ENCODE assay signal across 7 cellular contexts in the genomic region with DNA sequence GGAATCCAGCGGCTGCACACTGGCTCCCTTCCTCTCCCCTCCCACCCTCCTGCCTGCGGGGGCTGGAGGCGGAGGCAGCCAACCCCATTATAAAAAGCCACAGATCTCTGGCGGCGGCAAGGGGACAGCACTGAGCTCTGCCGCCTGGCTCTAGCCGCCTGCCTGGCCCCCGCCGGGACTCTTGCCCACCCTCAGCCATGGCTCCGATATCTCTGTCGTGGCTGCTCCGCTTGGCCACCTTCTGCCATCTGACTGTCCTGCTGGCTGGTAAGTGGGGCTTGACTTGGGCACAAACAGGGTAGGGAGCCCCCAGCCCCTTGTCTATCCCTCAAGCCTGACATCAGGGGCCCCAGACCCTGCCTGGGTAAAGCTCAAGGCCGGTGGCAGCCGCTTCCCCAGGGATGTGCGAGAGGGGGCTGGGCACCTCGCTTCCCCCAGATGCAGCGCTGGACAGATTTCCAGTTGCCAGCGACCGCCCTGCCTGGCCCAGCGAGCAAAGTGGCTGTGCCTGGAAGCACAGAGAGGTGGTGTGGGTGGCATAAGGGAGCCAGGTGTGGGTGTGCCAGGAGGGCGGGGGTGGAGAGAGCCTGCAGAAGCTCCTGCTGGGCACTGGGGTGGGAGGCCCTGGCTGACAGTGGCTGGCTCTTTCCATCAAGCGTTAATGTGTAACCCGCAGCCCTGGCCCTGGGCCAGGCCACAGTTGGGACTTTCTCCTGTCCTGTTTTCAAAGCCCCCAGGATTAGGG. TPM values are rescaled to one million over a fixed set of nuclear protein-coding genes. Genes with fewer than 3 reads are reported as not detected.
DNase-seq lines count a peak whose midpoint lies in the region; ATAC-seq and TF ChIP-seq lines count a peak whose summit lies in the region.

A gene (plus strand): TSS at position 119 of the 745 bp plus-strand sequence. CDS start 79 bp downstream, at position 198.

- intact Hi-C loops in right lobe of liver (cut with DNase I), result loop anchor here in 1 of 2 donors (10.0 kb wide), 1 partner anchor 68 kb away; no protein-coding TSS in a partner anchor

- no peaks in the 10 kb centered on the region for H3K9me3 ChIP-seq in duodenal mucosa (ENCODE audit: control insufficient read depth in 1 of 2, low read length in 2 of 2)
- no peaks in the 10 kb centered on the region for H3K9me3 ChIP-seq in right lobe of liver
- H3K9me3 ChIP-seq in thoracic aorta, result no peaks in the 10 kb centered on the region

- peaks cover 9 to 20% of the 10 kb centered on the region in 2 donors for H3K4me1 ChIP-seq in duodenal mucosa (ENCODE audit: control insufficient read depth in 1 of 2, insufficient read depth in 2 of 2, low read length in 2 of 2)
- H3K4me1 ChIP-seq in right lobe of liver, result peaks cover 0 to 26% (median 6%) of the 10 kb centered on the region in 4 donors
- peaks cover 14 to 46% of the 10 kb centered on the region in 2 donors for H3K4me1 ChIP-seq in thoracic aorta (ENCODE audit: control insufficient read depth in 1 of 2, low read depth in 2 of 2)

- peak; percentile 89 to 97 (median 92) for ATAC-seq in right lobe of liver
- ATAC-seq in thoracic aorta (ENCODE audit: insufficient number of reproducible peaks, low FRiP score, low read depth), result peak; percentile 33
- ATAC-seq in HG02885 (IDR thresholded peaks at IDR 0.05; ENCODE audit: poor library complexity, unreplicated experiment), result no peak

- H3K4me3 ChIP-seq in duodenal mucosa (ENCODE audit: low read depth in 1 of 2, low read length in 2 of 2) (peak within 1 kb of the TSS; percentile 55 to 58), right lobe of liver (peak within 1 kb of the TSS; percentile 58 to 67 (median 66)), thoracic aorta (peak within 1 kb of the TSS; percentile 85)

- H3K9ac ChIP-seq in duodenal mucosa (ENCODE audit: low read depth in 1 of 2, low read length in 2 of 2), result peak within 1 kb of the TSS; percentile 36 to 39

- TF ChIP-seq POLR2A in right lobe of liver (IDR thresholded peaks at IDR 0.05), result peak; percentile 86

- H3K36me3 ChIP-seq in duodenal mucosa (ENCODE audit: control insufficient read depth in 1 of 2, insufficient read depth in 2 of 2, low read length in 2 of 2) (no peaks in the 10 kb centered on the region), right lobe of liver (no peaks in the 10 kb centered on the region), thoracic aorta (no peaks in the 10 kb centered on the region)

- 14% methylated on average over 4 of the region's 23 CpGs for WGBS in right lobe of liver (ENCODE audit: insufficient coverage, low coverage, low lambda C conversion rate, missing lambda C conversion rate)

- H3K27me3 ChIP-seq in duodenal mucosa (ENCODE audit: control insufficient read depth in 1 of 2, insufficient read depth in 2 of 2, low read length in 2 of 2) (no peaks in the 10 kb centered on the region), right lobe of liver (no peaks in the 10 kb centered on the region), thoracic aorta (replicated peaks; ENCODE audit: insufficient read depth) (no peaks in the 10 kb centered on the region)

- H3K27ac ChIP-seq in duodenal mucosa (ENCODE audit: low read depth, low read length) (peak within 1 kb of the TSS; percentile 82), right lobe of liver (peak within 1 kb of the TSS; percentile 95 to 99 (median 97)), thoracic aorta (peak within 1 kb of the TSS; percentile 98)

- peak; percentile 20 for DNase-seq in NCI-H146 (lab: John Stamatoyannopoulos, UW)
- peak; percentile 91 to 98 (median 96) for DNase-seq in right lobe of liver
- no peak for DNase-seq in thoracic aorta (ENCODE audit: low spot score)
- no peak for DNase-seq in NCI-H510A (lab: John Stamatoyannopoulos, UW)
- no peak for DNase-seq in activated effector memory CD4-positive, alpha-beta T cell treated with anti-CD3 and anti-CD28 coated beads, Interleukin-2, amount 50 U/mL, for 16 hours

- TF ChIP-seq CTCF in right lobe of liver (IDR thresholded peaks at IDR 0.05), result peak in 2 of 4 donors; percentile 14 to 23
- peak; percentile 52 for TF ChIP-seq CTCF in thoracic aorta (IDR thresholded peaks at IDR 0.05)

RNA-seq across cellular contexts. Expression of the gene that starts here (rescaled TPM):
- total RNA-seq in right lobe of liver (10 to 100 TPM in 3 of 6 experiments, 1 to 10 TPM in 3; 3.3 to 20.5 (median 9.8) TPM), thoracic aorta (100 to 1,000 TPM; 106 to 117 TPM)

Comparison
In these comparisons a context has a peak if more than half of its experiments do, and no peak if none do; other contexts are left out.
1. RNA of the gene that starts here (total RNA-seq): 106 to 117 TPM in thoracic aorta; 3.3 to 20.5 TPM in right lobe of liver; every median in the first group is over 4 times any median in the second.
2. DNase-seq: peak in NCI-H146 (single experiment) and right lobe of liver (3 of 3); none in thoracic aorta (single experiment), NCI-H510A (single experiment) and activated effector memory CD4-positive, alpha-beta T cell treated with anti-CD3 and anti-CD28 coated beads, Interleukin-2, amount 50 U/mL, for 16 hours (single experiment).
3. Peak in every context shown above with its lines, with median percentiles within 50 percentile points of each other: H3K27ac ChIP-seq and H3K4me3 ChIP-seq.